Comparison of ENCODE assay signal across 8 cellular contexts in genomic region chr20:63625771-63626423, GRCh38. TPM values are rescaled to one million over a fixed set of nuclear protein-coding genes. Genes with fewer than 3 reads are reported as not detected.
A peak's percentile ranks its signal among the peaks of the same experiment; 100 is the strongest.
DNase-seq lines count a peak whose midpoint lies in the region; ATAC-seq and TF ChIP-seq lines count a peak whose summit lies in the region.

No MANE protein-coding gene starts in this region.

- intact Hi-C loops in CD14-positive monocyte (cut with micrococcal nuclease), result loop anchor here (5.0 kb wide), 2 partner anchors 59 to 89 kb away; partner anchors contain the start of gene PTK6 (in 2 of the 2)

- peaks cover 28% of the 10 kb centered on the region for H3K4me1 Mint-ChIP-seq in CD14-positive monocyte
- peaks cover 47% of the 10 kb centered on the region for H3K4me1 Mint-ChIP-seq in activated T-cell treated with anti-CD3 and anti-CD28 coated beads, Interleukin-2, amount 50 U/mL, for 72 hours (ENCODE audit: low read depth)
- H3K4me1 Mint-ChIP-seq in progenitor cell of endocrine pancreas (ENCODE audit: low read depth), result peaks cover 9% of the 10 kb centered on the region

- POLR2A ChIA-PET in HEK293 (lab: Yijun Ruan, JAX), result interaction anchor here (1.5 kb wide), 2 partner anchors 16 to 32 kb away, joined by 4 to 5 read pairs; partner anchors contain the start of gene RTEL1

- H3K27me3 Mint-ChIP-seq in CD14-positive monocyte (ENCODE audit: low read depth in 3 of 3) (peaks cover 0 to 4% (median 0%) of the 10 kb centered on the region in 3 donors), progenitor cell of endocrine pancreas (no peaks in the 10 kb centered on the region)
- H3K27me3 Mint-ChIP-seq in activated T-cell treated with anti-CD3 and anti-CD28 coated beads, Interleukin-2, amount 50 U/mL, for 72 hours (ENCODE audit: low read depth), result no peaks in the 10 kb centered on the region

- H3K9me3 ChIP-seq in HEK293 (ENCODE audit: control insufficient read depth, insufficient read depth, low read depth, low read length), result no peaks in the 10 kb centered on the region

- ATAC-seq in activated T-cell treated with anti-CD3 and anti-CD28 coated beads, Interleukin-2, amount 50 U/mL, for 72 hours (replicated peaks in 1 of 2), result no peak
- no peak for ATAC-seq in HG03571 (IDR thresholded peaks at IDR 0.05; ENCODE audit: unreplicated experiment)

- H3K36me3 Mint-ChIP-seq in CD14-positive monocyte, result peaks cover 8 to 41% of the 10 kb centered on the region in 2 donors
- H3K36me3 Mint-ChIP-seq in activated T-cell treated with anti-CD3 and anti-CD28 coated beads, Interleukin-2, amount 50 U/mL, for 72 hours (ENCODE audit: insufficient read depth in 2 of 2), result peaks cover 3 to 6% of the 10 kb centered on the region in 2 donors
- peaks cover 2% of the 10 kb centered on the region for H3K36me3 Mint-ChIP-seq in progenitor cell of endocrine pancreas (ENCODE audit: insufficient read depth)

- no peaks in the 10 kb centered on the region for H3K36me3 ChIP-seq in HEK293 (ENCODE audit: control insufficient read depth in 2 of 2, insufficient read depth in 1 of 2, low read length in 2 of 2)

- H3K27ac Mint-ChIP-seq in CD14-positive monocyte (peak overlapping the region; percentile 57 to 85 (median 75)), progenitor cell of endocrine pancreas (peak overlapping the region; percentile 94)
- H3K27ac Mint-ChIP-seq in activated T-cell treated with anti-CD3 and anti-CD28 coated beads, Interleukin-2, amount 50 U/mL, for 72 hours, result peak overlapping the region; percentile 98

- no peak for TF ChIP-seq CTCF in CD14-positive monocyte (IDR thresholded peaks at IDR 0.05)
- TF ChIP-seq CTCF in HEK293 (tag by site-specific recombination; IDR thresholded peaks at IDR 0.05), result no peak
- TF ChIP-seq CTCF in fibroblast of the aortic adventitia (IDR thresholded peaks at IDR 0.05; ENCODE audit: insufficient read depth, low read length), result no peak
- no peak for TF ChIP-seq CTCF in progenitor cell of endocrine pancreas (IDR thresholded peaks at IDR 0.05; ENCODE audit: unreplicated experiment)

- H3K4me3 ChIP-seq in HEK293 (ENCODE audit: low read depth, low read length) (peak overlapping the region; percentile 89), fibroblast of the aortic adventitia (ENCODE audit: low read depth, low read length) (peak overlapping the region; percentile 82)

- H3K9me3 Mint-ChIP-seq in CD14-positive monocyte (peaks cover 0 to 2% (median 0%) of the 10 kb centered on the region in 7 donors), progenitor cell of endocrine pancreas (ENCODE audit: low read depth) (no peaks in the 10 kb centered on the region)
- H3K9me3 Mint-ChIP-seq in activated T-cell treated with anti-CD3 and anti-CD28 coated beads, Interleukin-2, amount 50 U/mL, for 72 hours, result no peaks in the 10 kb centered on the region

- CTCF ChIA-PET in HEK293 (lab: Yijun Ruan, JAX), result no interaction called here

- DNase-seq in CD14-positive monocyte (ENCODE audit: low spot score), result peak; percentile 43
- peak; percentile 18 to 40 for DNase-seq in activated T-cell treated with anti-CD3 and anti-CD28 coated beads, Interleukin-2, amount 50 U/mL, for 72 hours
- DNase-seq in fibroblast of the aortic adventitia (ENCODE audit: low read depth), result peak; percentile 32
- no peak for DNase-seq in progenitor cell of endocrine pancreas (ENCODE audit: low spot score, unreplicated experiment)
- DNase-seq in UCSD-AML1 (lab: John Stamatoyannopoulos, UW; ENCODE audit: unreplicated experiment), result no peak
- no peak for DNase-seq in mucosa of gallbladder (ENCODE audit: low spot score)

- no peaks in the 10 kb centered on the region for H3K4me1 ChIP-seq in HEK293 (ENCODE audit: control insufficient read depth, insufficient read depth, low read length)

- peak overlapping the region; percentile 98 for H3K27ac ChIP-seq in HEK293 (ENCODE audit: extremely low read depth, low read depth, low read length)

- H3K4me3 Mint-ChIP-seq in CD14-positive monocyte (peak overlapping the region; percentile 65 to 70), progenitor cell of endocrine pancreas (ENCODE audit: low read depth) (peak overlapping the region; percentile 73)
- peak overlapping the region; percentile 86 to 96 for H3K4me3 Mint-ChIP-seq in activated T-cell treated with anti-CD3 and anti-CD28 coated beads, Interleukin-2, amount 50 U/mL, for 72 hours

TF ChIP-seq in HEK293, 187 proteins besides CTCF, POLR2A, EP300 and RAD21 (continues in another document):
- 0 out of 2 replicates have a peak, but pooled peaks have one; percentile 20 for TF ChIP-seq ZNF121 (tag by site-specific recombination; IDR thresholded peaks at IDR 0.05)
- no peak for TF ChIP-seq PRDM1 (tag by site-specific recombination; IDR thresholded peaks at IDR 0.05)
- TF ChIP-seq ZFP69B (tag by site-specific recombination; IDR thresholded peaks at IDR 0.05), result peak; percentile 45; the same call in 1 of the 2 replicates
- no peak for TF ChIP-seq ZNF19 (tag by site-specific recombination; IDR thresholded peaks at IDR 0.05; ENCODE audit: low read depth)
- peak; percentile 18; the same call in 1 of the 2 replicates for TF ChIP-seq ZFHX2 (tag by site-specific recombination; conservative IDR thresholded peaks at IDR 0.05)
- 0 out of 2 replicates have a peak, but pooled peaks have one; percentile 27 for TF ChIP-seq ZNF335 (tag by site-specific recombination; conservative IDR thresholded peaks at IDR 0.05)
- TF ChIP-seq KLF1 (tag by site-specific recombination; IDR thresholded peaks at IDR 0.05), result no peak
- TF ChIP-seq ZNF621 (tag by site-specific recombination; IDR thresholded peaks at IDR 0.05), result no peak
- TF ChIP-seq ZEB2 (tag by site-specific recombination; IDR thresholded peaks at IDR 0.05), result 0 out of 2 replicates have a peak, but pooled peaks have one; percentile 43
- TF ChIP-seq SP7 (tag by site-specific recombination; IDR thresholded peaks at IDR 0.05), result 0 out of 2 replicates have a peak, but pooled peaks have one; percentile 10
- peak; percentile 71 for TF ChIP-seq ZNF692 (tag by site-specific recombination; IDR thresholded peaks at IDR 0.05)
- TF ChIP-seq ZSCAN18 (tag by site-specific recombination; IDR thresholded peaks at IDR 0.05), result no peak
- TF ChIP-seq, protein P1, sequence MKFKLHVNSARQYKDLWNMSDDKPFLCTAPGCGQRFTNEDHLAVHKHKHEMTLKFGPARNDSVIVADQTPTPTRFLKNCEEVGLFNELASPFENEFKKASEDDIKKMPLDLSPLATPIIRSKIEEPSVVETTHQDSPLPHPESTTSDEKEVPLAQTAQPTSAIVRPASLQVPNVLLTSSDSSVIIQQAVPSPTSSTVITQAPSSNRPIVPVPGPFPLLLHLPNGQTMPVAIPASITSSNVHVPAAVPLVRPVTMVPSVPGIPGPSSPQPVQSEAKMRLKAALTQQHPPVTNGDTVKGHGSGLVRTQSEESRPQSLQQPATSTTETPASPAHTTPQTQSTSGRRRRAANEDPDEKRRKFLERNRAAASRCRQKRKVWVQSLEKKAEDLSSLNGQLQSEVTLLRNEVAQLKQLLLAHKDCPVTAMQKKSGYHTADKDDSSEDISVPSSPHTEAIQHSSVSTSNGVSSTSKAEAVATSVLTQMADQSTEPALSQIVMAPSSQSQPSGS (tag by site-specific recombination; IDR thresholded peaks at IDR 0.05; ENCODE audit: low read depth), result 0 out of 2 replicates have a peak, but pooled peaks have one; percentile 18
- no peak for TF ChIP-seq ZNF624 (tag by site-specific recombination; IDR thresholded peaks at IDR 0.05)

RNA-seq across cellular contexts. Expression of gene GMEB2, which starts 1.0 kb away (rescaled TPM):
- polyA plus RNA-seq in CD14-positive monocyte, result 1 to 10 TPM; 2.7 to 3.8 TPM
- 10 to 100 TPM; 17.5 to 22.8 TPM for total RNA-seq in activated T-cell treated with anti-CD3 and anti-CD28 coated beads, Interleukin-2, amount 50 U/mL, for 72 hours
- total RNA-seq in fibroblast of the aortic adventitia (ENCODE audit: low replicate concordance), result 3.4 and 7.4 TPM in 2 replicates
- total RNA-seq in progenitor cell of endocrine pancreas, result 15.1 and 15.2 TPM in 2 replicates
- total RNA-seq in mucosa of gallbladder, result 12.1 TPM

RNA-seq across cellular contexts. Expression of gene STMN3, which starts 27.3 kb away (rescaled TPM):
- polyA plus RNA-seq in CD14-positive monocyte, result under 1 TPM; 0.10 to 0.15 TPM
- total RNA-seq in activated T-cell treated with anti-CD3 and anti-CD28 coated beads, Interleukin-2, amount 50 U/mL, for 72 hours, result 10 to 100 TPM; 14.4 to 21.8 TPM
- total RNA-seq in fibroblast of the aortic adventitia (ENCODE audit: low replicate concordance) (9.3 and 12.1 TPM in 2 replicates), progenitor cell of endocrine pancreas (25.6 and 26.5 TPM in 2 replicates), mucosa of gallbladder (11.1 TPM)

RNA-seq across cellular contexts. Expression of gene RTEL1, which starts 32.2 kb away (rescaled TPM):
- 1 to 10 TPM; 1.0 to 4.8 TPM for polyA plus RNA-seq in CD14-positive monocyte
- total RNA-seq in activated T-cell treated with anti-CD3 and anti-CD28 coated beads, Interleukin-2, amount 50 U/mL, for 72 hours, result 10 to 100 TPM; 26.8 to 34.6 TPM
- 17.3 and 23.4 TPM in 2 replicates for total RNA-seq in fibroblast of the aortic adventitia (ENCODE audit: low replicate concordance)
- total RNA-seq in progenitor cell of endocrine pancreas, result 35.5 and 39.7 TPM in 2 replicates
- total RNA-seq in mucosa of gallbladder, result 30.2 TPM

RNA-seq across cellular contexts. Expression of gene HELZ2, which starts 51.9 kb away (rescaled TPM):
- polyA plus RNA-seq in CD14-positive monocyte, result 1 to 10 TPM; 3.0 to 3.3 TPM
- total RNA-seq in activated T-cell treated with anti-CD3 and anti-CD28 coated beads, Interleukin-2, amount 50 U/mL, for 72 hours, result 10 to 100 TPM in 1 of 2 donors, 1 to 10 TPM in 1; 8.8 to 31.2 TPM
- total RNA-seq in fibroblast of the aortic adventitia (ENCODE audit: low replicate concordance) (20.9 and 27.0 TPM in 2 replicates), progenitor cell of endocrine pancreas (19.3 and 21.6 TPM in 2 replicates), mucosa of gallbladder (48.9 TPM)

Comparison
In these comparisons a context has a peak if more than half of its experiments do, and no peak if none do; other contexts are left out.
1. DNase-seq: peak in CD14-positive monocyte (single experiment), activated T-cell treated with anti-CD3 and anti-CD28 coated beads, Interleukin-2, amount 50 U/mL, for 72 hours (2 of 2) and fibroblast of the aortic adventitia (single experiment); none in progenitor cell of endocrine pancreas (single experiment), UCSD-AML1 (single experiment) and mucosa of gallbladder (single experiment).
2. Peak in every context shown above with its lines, with median percentiles within 50 percentile points of each other: H3K27ac Mint-ChIP-seq and H3K4me3 Mint-ChIP-seq.